ENCODE assay signal across 22 cellular contexts in the genomic region with DNA sequence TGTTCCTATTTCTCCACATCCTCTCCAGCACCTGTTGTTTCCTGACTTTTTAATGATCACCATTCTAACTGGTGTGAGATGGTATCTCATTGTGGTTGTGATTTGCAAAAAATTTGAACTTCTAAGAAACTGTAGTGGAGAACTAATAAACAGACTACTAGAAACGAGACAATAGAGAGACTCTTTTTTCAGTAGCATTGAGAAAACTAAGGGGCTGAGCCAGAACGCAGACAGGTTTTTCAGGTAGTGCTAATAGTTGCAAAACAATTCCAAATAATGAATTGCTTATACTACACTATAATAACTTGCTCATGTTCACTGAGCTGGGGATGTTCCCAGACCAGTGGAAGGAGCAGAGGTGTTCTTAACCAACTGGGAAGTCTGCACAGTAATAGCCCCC.
"Had no signal": no experiment of that assay in that cellular context is flagged by ENCODE, and none has a peak within 500 bp of the region (broad histone marks: within the 10 kb centered on the region; RNA-seq: fewer than 3 reads in every experiment).

No MANE protein-coding gene starts in this region.

- H3K27me3 ChIP-seq: breast epithelium, gastroesophageal sphincter, pancreas, transverse colon, vagina had no signal

- H3K4me3 Mint-ChIP-seq: activated CD8-positive, alpha-beta T cell treated with anti-CD3 and anti-CD28 coated beads, Interleukin-2, amount 10 ng/mL, durations not matched to agents 7 days and 5 days; activated naive CD8-positive, alpha-beta T cell treated with anti-CD3 and anti-CD28 coated beads for 36 hours; nephron progenitor cell; stimulated activated naive B cell treated with anti-CD40 and anti-IgM and Interleukin-4, amounts not matched to agents 10 μg/mL and 1 μg/mL and 100 μg/mL, for 72 hours had no signal

- H3K27ac ChIP-seq: breast epithelium, coronary artery, gastroesophageal sphincter, pancreas, transverse colon, vagina had no signal

- H3K4me3 ChIP-seq: breast epithelium, coronary artery, gastroesophageal sphincter, pancreas, transverse colon, vagina had no signal

- H3K4me1 ChIP-seq: breast epithelium, gastroesophageal sphincter, pancreas, transverse colon, vagina had no signal

- H3K36me3 Mint-ChIP-seq: stimulated activated naive B cell treated with anti-CD40 and anti-IgM and Interleukin-4, amounts not matched to agents 10 μg/mL and 1 μg/mL and 100 μg/mL, for 72 hours had no signal

- H3K27me3 Mint-ChIP-seq: activated naive CD8-positive, alpha-beta T cell treated with anti-CD3 and anti-CD28 coated beads for 36 hours; stimulated activated naive B cell treated with anti-CD40 and anti-IgM and Interleukin-4, amounts not matched to agents 10 μg/mL and 1 μg/mL and 100 μg/mL, for 72 hours had no signal

- ATAC-seq: activated CD8-positive, alpha-beta T cell treated with anti-CD3 and anti-CD28 coated beads, Interleukin-2, amount 10 ng/mL, durations not matched to agents 7 days and 5 days; gastroesophageal sphincter; left ventricle myocardium superior; pancreas; sciatic nerve; stimulated activated naive B cell treated with anti-CD40 and anti-IgM and Interleukin-4, amounts not matched to agents 10 μg/mL and 1 μg/mL and 100 μg/mL, for 72 hours had no signal

- H3K9me3 ChIP-seq: breast epithelium, gastroesophageal sphincter, pancreas, transverse colon, vagina had no signal

- H3K36me3 ChIP-seq: breast epithelium, gastroesophageal sphincter, pancreas, transverse colon, vagina had no signal

- H3K27ac Mint-ChIP-seq: activated CD8-positive, alpha-beta T cell treated with anti-CD3 and anti-CD28 coated beads, Interleukin-2, amount 10 ng/mL, durations not matched to agents 7 days and 5 days; activated naive CD8-positive, alpha-beta T cell treated with anti-CD3 and anti-CD28 coated beads for 36 hours; nephron progenitor cell; stimulated activated naive B cell treated with anti-CD40 and anti-IgM and Interleukin-4, amounts not matched to agents 10 μg/mL and 1 μg/mL and 100 μg/mL, for 72 hours had no signal

- DNase-seq: activated CD4-positive, alpha-beta T cell treated with anti-CD3 and anti-CD28 coated beads for 1 hour; activated CD4-positive, alpha-beta T cell treated with anti-CD3 and anti-CD28 coated beads, Interleukin-2, amount 50 U/mL, for 1 hour; activated CD8-positive, alpha-beta T cell treated with anti-CD3 and anti-CD28 coated beads, Interleukin-2, amount 10 ng/mL, durations not matched to agents 7 days and 5 days; activated gamma-delta T cell treated with Interleukin-2 at 50 U/mL for 16 hours; activated naive CD8-positive, alpha-beta T cell treated with anti-CD3 and anti-CD28 coated beads for 36 hours; amniotic stem cell; cerebellar nuclear complex; head of caudate nucleus; left ventricle myocardium superior; midbrain; nephron progenitor cell; pancreas; small intestine; stimulated activated CD4-positive, alpha-beta T cell treated with anti-CD3 and anti-CD28 coated beads, Interleukin-2, amount 100 ng/mL, for 24 hours; stimulated activated naive B cell treated with anti-CD40 and anti-IgM and Interleukin-4, amounts not matched to agents 10 μg/mL and 1 μg/mL and 100 μg/mL, for 72 hours; transverse colon had no signal

- FAIRE-seq: islet of Langerhans, pancreas, small intestine had no signal

- H3K9me3 Mint-ChIP-seq: nephron progenitor cell; stimulated activated naive B cell treated with anti-CD40 and anti-IgM and Interleukin-4, amounts not matched to agents 10 μg/mL and 1 μg/mL and 100 μg/mL, for 72 hours had no signal
